In genomic region chr6:38882157-38882556, GRCh38 we compare ENCODE assay signal across 39 cellular contexts.
"Had no signal": no experiment of that assay in that cellular context is flagged by ENCODE, and none has a peak within 500 bp of the region (broad histone marks: within the 10 kb centered on the region; RNA-seq: fewer than 3 reads in every experiment).

No MANE protein-coding gene starts in this region.

- H3K9me3 ChIP-seq: adrenal gland, ascending aorta, body of pancreas had no signal

- H3K4me3 Mint-ChIP-seq: activated naive CD4-positive, alpha-beta T cell treated with anti-CD3 and anti-CD28 coated beads for 36 hours; activated naive CD4-positive, alpha-beta T cell treated with anti-CD3 and anti-CD28 coated beads, Interleukin-2, amount 10 ng/mL, durations not matched to agents 7 days and 5 days; activated naive CD4-positive, alpha-beta T cell treated with anti-CD3 and anti-CD28 coated beads, Interleukin-2, amount 50 U/mL, for 24 hours; activated naive CD8-positive, alpha-beta T cell; activated naive CD8-positive, alpha-beta T cell treated with anti-CD3 and anti-CD28 coated beads for 36 hours; activated naive CD8-positive, alpha-beta T cell treated with anti-CD3 and anti-CD28 coated beads, Interleukin-2, amount 10 ng/mL, durations not matched to agents 7 days and 5 days; activated naive CD8-positive, alpha-beta T cell treated with anti-CD3 and anti-CD28 coated beads, Interleukin-2, amount 50 U/mL, for 24 hours; activated T-cell treated with anti-CD3 and anti-CD28 coated beads, Interleukin-2, amount 50 U/mL, for 24 hours; activated T-cell treated with anti-CD3 and anti-CD28 coated beads, Interleukin-2, amount 50 U/mL, for 4 hours; activated T-cell treated with anti-CD3 and anti-CD28 coated beads, Interleukin-2, amount 50 U/mL, for 72 hours; activated T-helper 1 cell treated with anti-CD3 and anti-CD28 coated beads, Interleukin-12 subunit alpha, Interleukin-12 subunit beta, Interleukin-2, Interleukin-4 antibody, amounts not matched to agents 30 ng/mL and 10 ng/mL and 1 ng/mL, durations not matched to agents 14 hours and 24 hours and 36 hours; activated T-helper 17 cell treated with anti-CD3 and anti-CD28 coated beads, Interleukin-2, amount 50 U/mL, for 72 hours; brain; central memory CD8-positive, alpha-beta T cell had no signal

- FAIRE-seq: astrocyte, bronchial epithelial cell had no signal

- H3K27ac Mint-ChIP-seq: activated naive CD4-positive, alpha-beta T cell treated with anti-CD3 and anti-CD28 coated beads for 36 hours; activated naive CD4-positive, alpha-beta T cell treated with anti-CD3 and anti-CD28 coated beads, Interleukin-2, amount 10 ng/mL, durations not matched to agents 7 days and 5 days; activated naive CD4-positive, alpha-beta T cell treated with anti-CD3 and anti-CD28 coated beads, Interleukin-2, amount 50 U/mL, for 24 hours; activated naive CD4-positive, alpha-beta T cell treated with anti-CD3 and anti-CD28 coated beads, Interleukin-2, amount 50 U/mL, for 72 hours; activated naive CD8-positive, alpha-beta T cell; activated naive CD8-positive, alpha-beta T cell treated with anti-CD3 and anti-CD28 coated beads for 36 hours; activated naive CD8-positive, alpha-beta T cell treated with anti-CD3 and anti-CD28 coated beads, Interleukin-2, amount 10 ng/mL, durations not matched to agents 7 days and 5 days; activated naive CD8-positive, alpha-beta T cell treated with anti-CD3 and anti-CD28 coated beads, Interleukin-2, amount 50 U/mL, for 24 hours; activated T-cell treated with anti-CD3 and anti-CD28 coated beads, Interleukin-2, amount 50 U/mL, for 24 hours; activated T-cell treated with anti-CD3 and anti-CD28 coated beads, Interleukin-2, amount 50 U/mL, for 72 hours; activated T-helper 1 cell treated with anti-CD3 and anti-CD28 coated beads, Interleukin-12 subunit alpha, Interleukin-12 subunit beta, Interleukin-2, Interleukin-4 antibody, amounts not matched to agents 30 ng/mL and 10 ng/mL and 1 ng/mL, durations not matched to agents 14 hours and 24 hours and 36 hours; activated T-helper 17 cell treated with anti-CD3 and anti-CD28 coated beads, Interleukin-2, amount 50 U/mL, for 72 hours; activated T-helper 2 cell treated with anti-CD3 and anti-CD28 coated beads, Interferon-gamma antibody, Interleukin-2, Interleukin-4, amounts not matched to agents 10 μg/mL and 5 μg/mL and 100 μg/mL, durations not matched to agents 14 hours and 24 hours and 36 hours; brain had no signal

- H3K36me3 ChIP-seq: adrenal gland, ascending aorta, brain microvascular endothelial cell, breast epithelium, cardiac muscle cell had no signal

- H3K27me3 Mint-ChIP-seq: activated naive CD4-positive, alpha-beta T cell treated with anti-CD3 and anti-CD28 coated beads, Interleukin-2, amount 10 ng/mL, durations not matched to agents 7 days and 5 days; activated naive CD4-positive, alpha-beta T cell treated with anti-CD3 and anti-CD28 coated beads, Interleukin-2, amount 50 U/mL, for 24 hours; activated naive CD8-positive, alpha-beta T cell treated with anti-CD3 and anti-CD28 coated beads for 36 hours; activated naive CD8-positive, alpha-beta T cell treated with anti-CD3 and anti-CD28 coated beads, Interleukin-2, amount 10 ng/mL, durations not matched to agents 7 days and 5 days; activated naive CD8-positive, alpha-beta T cell treated with anti-CD3 and anti-CD28 coated beads, Interleukin-2, amount 50 U/mL, for 24 hours; activated T-cell treated with anti-CD3 and anti-CD28 coated beads, Interleukin-2, amount 50 U/mL, for 24 hours; activated T-helper 17 cell treated with anti-CD3 and anti-CD28 coated beads, Interleukin-2, amount 50 U/mL, for 72 hours had no signal

- DNase-seq: activated effector memory CD4-positive, alpha-beta T cell treated with anti-CD3 and anti-CD28 coated beads, Interleukin-2, amount 50 U/mL, for 16 hours; activated effector memory CD4-positive, alpha-beta T cell treated with Interleukin-2 at 50 U/mL for 16 hours; activated gamma-delta T cell; activated gamma-delta T cell treated with Interleukin-2 at 50 U/mL for 16 hours; activated naive CD4-positive, alpha-beta T cell; activated naive CD4-positive, alpha-beta T cell treated with anti-CD3 and anti-CD28 coated beads for 36 hours; activated naive CD4-positive, alpha-beta T cell treated with anti-CD3 and anti-CD28 coated beads, Interleukin-2, amount 10 ng/mL, durations not matched to agents 7 days and 5 days; activated naive CD4-positive, alpha-beta T cell treated with anti-CD3 and anti-CD28 coated beads, Interleukin-2, amount 50 U/mL, for 16 hours; activated naive CD4-positive, alpha-beta T cell treated with Interleukin-2 at 50 U/mL for 16 hours; activated naive CD8-positive, alpha-beta T cell treated with anti-CD3 and anti-CD28 coated beads for 36 hours; activated naive CD8-positive, alpha-beta T cell treated with anti-CD3 and anti-CD28 coated beads, Interleukin-2, amount 10 ng/mL, durations not matched to agents 7 days and 5 days; activated naive CD8-positive, alpha-beta T cell treated with anti-CD3 and anti-CD28 coated beads, Interleukin-2, amount 50 U/mL, for 24 hours; activated T-cell treated with anti-CD3 and anti-CD28 coated beads, Interleukin-2, amount 50 U/mL, for 1 hour; activated T-cell treated with anti-CD3 and anti-CD28 coated beads, Interleukin-2, amount 50 U/mL, for 24 hours; activated T-cell treated with anti-CD3 and anti-CD28 coated beads, Interleukin-2, amount 50 U/mL, for 4 hours; activated T-cell treated with anti-CD3 and anti-CD28 coated beads, Interleukin-2, amount 50 U/mL, for 48 hours; activated T-cell treated with anti-CD3 and anti-CD28 coated beads, Interleukin-2, amount 50 U/mL, for 72 hours; adrenal gland; amygdala; anterior cingulate cortex; aorta; body of pancreas; brain microvascular endothelial cell; caudate nucleus; central memory CD4-positive, alpha-beta T cell; cerebellar nuclear complex had no signal

- H3K4me1 ChIP-seq: adrenal gland, ascending aorta, body of pancreas, breast epithelium had no signal

- H3K9me3 Mint-ChIP-seq: activated naive CD4-positive, alpha-beta T cell treated with anti-CD3 and anti-CD28 coated beads, Interleukin-2, amount 10 ng/mL, durations not matched to agents 7 days and 5 days; activated naive CD4-positive, alpha-beta T cell treated with anti-CD3 and anti-CD28 coated beads, Interleukin-2, amount 50 U/mL, for 24 hours; activated naive CD4-positive, alpha-beta T cell treated with anti-CD3 and anti-CD28 coated beads, Interleukin-2, amount 50 U/mL, for 72 hours; activated naive CD8-positive, alpha-beta T cell treated with anti-CD3 and anti-CD28 coated beads, Interleukin-2, amount 10 ng/mL, durations not matched to agents 7 days and 5 days; activated T-cell treated with anti-CD3 and anti-CD28 coated beads, Interleukin-2, amount 50 U/mL, for 72 hours; activated T-helper 1 cell treated with anti-CD3 and anti-CD28 coated beads, Interleukin-12 subunit alpha, Interleukin-12 subunit beta, Interleukin-2, Interleukin-4 antibody, amounts not matched to agents 30 ng/mL and 10 ng/mL and 1 ng/mL, durations not matched to agents 14 hours and 24 hours and 36 hours; activated T-helper 17 cell treated with anti-CD3 and anti-CD28 coated beads, Interleukin-2, amount 50 U/mL, for 72 hours; activated T-helper 2 cell treated with anti-CD3 and anti-CD28 coated beads, Interferon-gamma antibody, Interleukin-2, Interleukin-4, amounts not matched to agents 10 μg/mL and 5 μg/mL and 100 μg/mL, durations not matched to agents 14 hours and 24 hours and 36 hours; central memory CD8-positive, alpha-beta T cell had no signal

- H3K27me3 ChIP-seq: adrenal gland, ascending aorta, body of pancreas, brain microvascular endothelial cell, breast epithelium, cardiac muscle cell had no signal

- H3K4me3 ChIP-seq: adrenal gland, ascending aorta, body of pancreas, breast epithelium, cardiac muscle cell had no signal

- H3K36me3 Mint-ChIP-seq: activated naive CD4-positive, alpha-beta T cell treated with anti-CD3 and anti-CD28 coated beads, Interleukin-2, amount 10 ng/mL, durations not matched to agents 7 days and 5 days; activated naive CD4-positive, alpha-beta T cell treated with anti-CD3 and anti-CD28 coated beads, Interleukin-2, amount 50 U/mL, for 72 hours; activated naive CD8-positive, alpha-beta T cell treated with anti-CD3 and anti-CD28 coated beads, Interleukin-2, amount 10 ng/mL, durations not matched to agents 7 days and 5 days had no signal

- ATAC-seq: activated naive CD4-positive, alpha-beta T cell treated with anti-CD3 and anti-CD28 coated beads, Interleukin-2, amount 50 U/mL, for 72 hours; activated naive CD8-positive, alpha-beta T cell treated with anti-CD3 and anti-CD28 coated beads, Interleukin-2, amount 50 U/mL, for 24 hours; activated T-cell treated with anti-CD3 and anti-CD28 coated beads, Interleukin-2, amount 50 U/mL, for 4 hours; activated T-cell treated with anti-CD3 and anti-CD28 coated beads, Interleukin-2, amount 50 U/mL, for 72 hours; activated T-helper 17 cell treated with anti-CD3 and anti-CD28 coated beads, Interleukin-2, amount 50 U/mL, for 72 hours; body of pancreas had no signal

- H3K27ac ChIP-seq: adrenal gland, ascending aorta, body of pancreas, brain microvascular endothelial cell, breast epithelium, cardiac muscle cell had no signal

- H3K4me1 Mint-ChIP-seq: activated naive CD4-positive, alpha-beta T cell treated with anti-CD3 and anti-CD28 coated beads, Interleukin-2, amount 10 ng/mL, durations not matched to agents 7 days and 5 days; activated naive CD8-positive, alpha-beta T cell treated with anti-CD3 and anti-CD28 coated beads for 36 hours; activated naive CD8-positive, alpha-beta T cell treated with anti-CD3 and anti-CD28 coated beads, Interleukin-2, amount 10 ng/mL, durations not matched to agents 7 days and 5 days; activated T-helper 17 cell treated with anti-CD3 and anti-CD28 coated beads, Interleukin-2, amount 50 U/mL, for 72 hours; brain; central memory CD8-positive, alpha-beta T cell had no signal
